ENCODE assay signal across 6 cellular contexts in the genomic region with DNA sequence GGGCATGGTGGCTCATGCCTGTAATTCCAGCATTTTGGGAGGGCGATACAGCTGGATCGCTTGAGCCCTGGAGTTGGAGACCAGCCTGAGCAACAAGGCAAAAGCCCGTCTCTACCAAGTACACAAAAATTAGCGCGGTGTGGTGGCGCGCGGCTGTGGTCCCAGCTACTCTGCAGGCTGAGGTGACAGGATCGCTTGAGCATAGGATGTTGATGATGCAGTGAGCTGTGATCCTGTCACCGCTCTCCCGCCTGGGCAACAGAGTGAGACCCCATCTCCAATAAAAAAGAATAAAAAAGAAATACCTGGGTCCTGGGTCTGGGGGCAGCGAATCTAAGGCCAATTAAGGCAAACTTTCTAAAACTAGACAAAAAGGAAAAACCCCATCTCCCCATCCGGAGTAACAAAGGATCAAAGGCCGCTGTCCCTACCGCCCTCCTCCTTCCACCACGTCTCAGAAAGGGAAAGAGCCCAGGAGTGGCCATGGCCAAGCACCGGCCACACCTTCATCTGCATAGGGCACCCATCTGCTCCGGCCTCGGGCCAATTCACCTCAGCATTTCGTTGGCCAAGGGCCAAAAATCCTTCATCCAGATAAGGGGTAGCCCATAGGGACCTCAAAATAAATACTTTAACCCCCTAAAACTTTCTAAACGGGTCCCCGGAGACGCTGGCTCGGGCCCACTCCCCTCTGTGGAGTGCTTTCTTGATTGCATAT. TPM values are rescaled to one million over a fixed set of nuclear protein-coding genes. Genes with fewer than 3 reads are reported as not detected.
DNase-seq lines count a peak whose midpoint lies in the region; ATAC-seq and TF ChIP-seq lines count a peak whose summit lies in the region.

No MANE protein-coding gene starts in this region.

- peak overlapping the region; percentile 82 for H3K4me3 ChIP-seq in epithelial cell of proximal tubule (ENCODE audit: low read depth, low read length)

- intact Hi-C loops in sciatic nerve (cut with DNase I), result no loop called here

- ATAC-seq in sciatic nerve (peak; percentile 51), GM21529 (IDR thresholded peaks at IDR 0.05; ENCODE audit: unreplicated experiment) (no peak)

- in situ Hi-C loops in GM13976 (cut with MboI; ENCODE audit: low sequenced_read_pairs, unreplicated experiment), result no loop called here

- TF ChIP-seq CTCF in GM13976 (IDR thresholded peaks at IDR 0.05; ENCODE audit: borderline replicate concordance, control extremely low read depth, extremely low read depth, insufficient read depth, missing control alignments), result no peak
- no peak for TF ChIP-seq CTCF in epithelial cell of proximal tubule (conservative IDR thresholded peaks at IDR 0.05; ENCODE audit: low read depth, low read length)

- peak; percentile 43 for DNase-seq in GM13976 (ENCODE audit: low spot score)
- DNase-seq in NCI-H2227 treated with DMSO at 0.1 percent for 48 hours (lab: John Stamatoyannopoulos, UW), result peak; percentile 60
- DNase-seq in epithelial cell of proximal tubule (ENCODE audit: low read depth), result no peak
- peak; percentile 65 for DNase-seq in sciatic nerve (ENCODE audit: low spot score)
- DNase-seq in NCI-H187 treated with DMSO at 0.1 percent for 48 hours (lab: John Stamatoyannopoulos, UW), result no peak

RNA-seq across cellular contexts. Expression of gene ZNF320, which starts 0.8 kb away (rescaled TPM):
- total RNA-seq in epithelial cell of proximal tubule (4.7 and 18.9 TPM in 2 replicates), sciatic nerve (12.1 TPM)

RNA-seq across cellular contexts. Expression of gene ZNF888, which starts 26.6 kb away (rescaled TPM):
- total RNA-seq in epithelial cell of proximal tubule (5.1 and 6.3 TPM in 2 replicates), sciatic nerve (4.8 TPM)

RNA-seq across cellular contexts. Expression of gene ZNF468, which starts 39.2 kb away (rescaled TPM):
- total RNA-seq in epithelial cell of proximal tubule (16.9 and 22.1 TPM in 2 replicates), sciatic nerve (12.8 TPM)

Comparison
In these comparisons a context has a peak if more than half of its experiments do, and no peak if none do; other contexts are left out.
1. DNase-seq: peak in GM13976 (single experiment), NCI-H2227 treated with DMSO at 0.1 percent for 48 hours (single experiment) and sciatic nerve (single experiment); none in epithelial cell of proximal tubule (single experiment) and NCI-H187 treated with DMSO at 0.1 percent for 48 hours (single experiment).